Comparison of ENCODE assay signal across 1 cellular context in the genomic region with DNA sequence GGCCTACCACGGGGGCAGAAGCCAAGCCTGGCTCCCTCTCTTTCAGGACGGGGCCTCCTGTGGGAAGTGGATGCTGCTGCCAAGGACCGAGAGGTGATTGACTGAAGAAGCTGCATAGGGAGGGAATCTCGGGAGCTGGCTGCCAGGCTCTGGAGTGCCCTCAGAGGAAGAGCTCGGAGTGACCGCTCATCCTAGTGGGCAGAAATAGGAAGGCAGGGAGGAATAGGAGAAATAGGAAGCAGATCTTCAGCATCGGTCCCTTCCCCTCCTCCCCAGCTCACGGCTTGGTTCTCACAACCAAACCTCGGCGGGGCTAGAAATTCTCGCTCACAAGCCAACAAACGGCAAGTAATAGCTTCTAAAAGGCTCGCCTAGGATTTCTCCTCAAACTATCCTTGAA.
TF ChIP-seq lines count a peak whose summit lies in the region.

No MANE protein-coding gene starts in this region.

TF ChIP-seq in WTC11, 78 proteins besides CTCF, POLR2A, EP300 and RAD21 (continued from another document):
- TF ChIP-seq ZNF425 (CRISPR knock-in tag; conservative IDR thresholded peaks at IDR 0.05): no peak
- no peak for TF ChIP-seq AFF4 (CRISPR knock-in tag; IDR thresholded peaks at IDR 0.05; ENCODE audit: borderline replicate concordance)
- TF ChIP-seq ETV6 (CRISPR knock-in tag; IDR thresholded peaks at IDR 0.05): no peak
